ENCODE assay signal across 8 cellular contexts in the genomic region with DNA sequence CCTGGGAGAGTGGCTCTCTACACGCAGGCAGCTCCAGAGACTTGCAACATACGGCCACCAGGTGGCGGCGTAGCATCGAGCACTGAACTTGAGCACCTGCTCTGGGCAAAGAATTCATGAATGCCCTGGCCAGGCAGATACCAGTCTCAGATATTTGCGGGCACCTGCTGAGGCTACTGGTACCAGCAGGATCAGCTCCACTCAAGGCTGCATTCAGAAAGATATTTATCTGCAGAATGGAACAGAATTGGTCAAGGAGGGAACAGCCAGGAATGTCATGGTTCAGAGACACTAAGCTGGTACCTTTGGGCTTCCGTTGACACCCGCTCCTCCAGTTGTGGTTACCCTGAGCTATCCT. TPM values are rescaled to one million over a fixed set of nuclear protein-coding genes. Genes with fewer than 3 reads are reported as not detected.
A peak's percentile ranks its signal among the peaks of the same experiment; 100 is the strongest.
DNase-seq lines count a peak whose midpoint lies in the region; ATAC-seq and FAIRE-seq lines count a peak whose summit lies in the region.

No MANE protein-coding gene starts in this region.

- H3K9me2 ChIP-seq in Karpas-422 (replicated peaks; ENCODE audit: insufficient read depth, low read length) = no peaks in the 10 kb centered on the region

- H2AK5ac ChIP-seq in neuronal stem cell (ENCODE audit: low read depth, low read length) = no peak overlapping the region

- no peak for FAIRE-seq in RCC 7860 (lab: Jason Lieb, UNC)

- no peak overlapping the region for H3K4ac ChIP-seq in neuronal stem cell (ENCODE audit: low read length)

- H3K14ac ChIP-seq in neuronal stem cell (ENCODE audit: low read length) = no peak overlapping the region

- no peak overlapping the region for H3K27ac ChIP-seq in Karpas-422 (ENCODE audit: low read length)
- no peak overlapping the region for H3K27ac ChIP-seq in neuronal stem cell (replicated peaks; ENCODE audit: low read length)

- no peak overlapping the region for H4K91ac ChIP-seq in neuronal stem cell (ENCODE audit: low read depth, low read length, poor library complexity)

- no peak overlapping the region for H3K18ac ChIP-seq in neuronal stem cell (ENCODE audit: low read length)

- no peak overlapping the region for H2BK12ac ChIP-seq in neuronal stem cell (ENCODE audit: low read length)

- H3K79me2 ChIP-seq in Karpas-422 (ENCODE audit: low read length) = no peaks in the 10 kb centered on the region

- peak; percentile 89 for DNase-seq in CD1c-positive myeloid dendritic cell (ENCODE audit: extremely low spot score)
- DNase-seq in Karpas-422 = peak; percentile 92
- DNase-seq in RCC 7860 (ENCODE audit: low spot score) = peak; percentile 57
- DNase-seq in activated T-helper 1 cell treated with Interleukin-2 at 50 U/mL for 16 hours (ENCODE audit: low read depth) = peak; percentile 55
- peak; percentile 78 for DNase-seq in fibroblast of peridontal ligament (ENCODE audit: extremely low read depth)
- peak; percentile 64 for DNase-seq in neuronal stem cell (ENCODE audit: low spot score)
- peak; percentile 51 for DNase-seq in stromal cell of bone marrow (ENCODE audit: low read depth)

- ATAC-seq in GM19452 (IDR thresholded peaks at IDR 0.05; ENCODE audit: unreplicated experiment) = peak; percentile 64

- H3K36me3 ChIP-seq in Karpas-422 (ENCODE audit: insufficient read depth, low read length) (no peaks in the 10 kb centered on the region), neuronal stem cell (replicated peaks in 1 of 2; ENCODE audit: control insufficient read depth in 2 of 2, insufficient read depth in 2 of 2, low read length in 2 of 2) (no peaks in the 10 kb centered on the region)

- no peak overlapping the region for H2BK5ac ChIP-seq in neuronal stem cell (ENCODE audit: low read length)

- H3K9ac ChIP-seq in Karpas-422 (ENCODE audit: low read length) (no peak overlapping the region), neuronal stem cell (ENCODE audit: low read depth, low read length, poor library complexity) (no peak overlapping the region)

- no CpG with 5 or more reads among the region's 8 CpGs for WGBS in neuronal stem cell (ENCODE audit: extremely low coverage in 2 of 2, insufficient read length in 2 of 2, insufficient replicate concordance in 1 of 2), 2 donors

- H3K9me3 ChIP-seq in Karpas-422 (ENCODE audit: low read length) (no peaks in the 10 kb centered on the region), neuronal stem cell (replicated peaks in 1 of 2; ENCODE audit: control insufficient read depth in 2 of 2, insufficient read depth in 1 of 2, low read depth in 1 of 2, low read length in 2 of 2) (no peaks in the 10 kb centered on the region)

- H2AFZ ChIP-seq in Karpas-422 (ENCODE audit: low read length) = no peak overlapping the region
- no peak overlapping the region for H2AFZ ChIP-seq in neuronal stem cell (ENCODE audit: low read length)

- no peak overlapping the region for H2BK120ac ChIP-seq in neuronal stem cell (ENCODE audit: low read depth, low read length)

- H2BK15ac ChIP-seq in neuronal stem cell (ENCODE audit: low read length) = no peak overlapping the region

- H3K23ac ChIP-seq in neuronal stem cell (ENCODE audit: low read depth, low read length, poor library complexity) = no peak overlapping the region

- H3K4me1 ChIP-seq in Karpas-422 (ENCODE audit: low read length) (peaks cover 17% of the 10 kb centered on the region), neuronal stem cell (ENCODE audit: control insufficient read depth in 2 of 2, insufficient read depth in 1 of 2, low read depth in 1 of 2, low read length in 2 of 2) (no peaks in the 10 kb centered on the region)

- H3K27me3 ChIP-seq in Karpas-422 (ENCODE audit: low read length) = no peaks in the 10 kb centered on the region
- H3K27me3 ChIP-seq in neuronal stem cell (ENCODE audit: control insufficient read depth in 3 of 3, insufficient read depth in 3 of 3, low read depth in 1 of 3, low read length in 3 of 3) = peaks cover 0 to 33% (median 2%) of the 10 kb centered on the region in 3 experiments

- no peaks in the 10 kb centered on the region for H3K79me1 ChIP-seq in neuronal stem cell (ENCODE audit: low read depth, low read length)

- H3K4me3 ChIP-seq in Karpas-422 (ENCODE audit: low read length) (no peak overlapping the region), neuronal stem cell (ENCODE audit: low read length in 2 of 2) (no peak overlapping the region)

- H4K8ac ChIP-seq in neuronal stem cell (ENCODE audit: low read depth, low read length) = no peak overlapping the region

- no peaks in the 10 kb centered on the region for H4K20me1 ChIP-seq in Karpas-422 (ENCODE audit: insufficient read depth, low read depth, low read length)

- no peak overlapping the region for H3K4me2 ChIP-seq in Karpas-422 (ENCODE audit: low read depth, low read length, poor library complexity, severe bottlenecking)
- no peak overlapping the region for H3K4me2 ChIP-seq in neuronal stem cell (ENCODE audit: insufficient read depth, low read length, poor library complexity, severe bottlenecking)

RNA-seq across cellular contexts. Expression of gene CCDC86, which starts 10.8 kb away (rescaled TPM):
- total RNA-seq in Karpas-422 (2014; rRNA removed; shearing (Covaris generic); ENCODE audit: low replicate concordance) = 10.4 and 21.2 TPM in 2 replicates
- polyA plus RNA-seq in neuronal stem cell (2013, experiment 1 of 2) = 22.5 TPM
- 21.0 TPM for polyA plus RNA-seq in neuronal stem cell (2013, experiment 2 of 2)

RNA-seq across cellular contexts. Expression of gene PTGDR2, which starts 24.6 kb away (rescaled TPM):
- total RNA-seq in Karpas-422 (2014; rRNA removed; shearing (Covaris generic); ENCODE audit: low replicate concordance) = not detected in 2 replicates
- polyA plus RNA-seq in neuronal stem cell (2013, experiment 1 of 2) = 0.13 TPM
- 0.11 TPM for polyA plus RNA-seq in neuronal stem cell (2013, experiment 2 of 2)

RNA-seq across cellular contexts. Expression of gene ZP1, which starts 36.2 kb away (rescaled TPM):
- not detected in 2 replicates for total RNA-seq in Karpas-422 (2014; rRNA removed; shearing (Covaris generic); ENCODE audit: low replicate concordance)
- polyA plus RNA-seq in neuronal stem cell (2013, experiment 1 of 2) = not detected
- not detected for polyA plus RNA-seq in neuronal stem cell (2013, experiment 2 of 2)

RNA-seq across cellular contexts. Expression of gene MS4A10, which starts 46.0 kb away (rescaled TPM):
- not detected in 2 replicates for total RNA-seq in Karpas-422 (2014; rRNA removed; shearing (Covaris generic); ENCODE audit: low replicate concordance)
- polyA plus RNA-seq in neuronal stem cell (2013, experiment 1 of 2) = not detected
- polyA plus RNA-seq in neuronal stem cell (2013, experiment 2 of 2) = not detected
